11 cellular contexts compared by ENCODE assay signal in the genomic region with DNA sequence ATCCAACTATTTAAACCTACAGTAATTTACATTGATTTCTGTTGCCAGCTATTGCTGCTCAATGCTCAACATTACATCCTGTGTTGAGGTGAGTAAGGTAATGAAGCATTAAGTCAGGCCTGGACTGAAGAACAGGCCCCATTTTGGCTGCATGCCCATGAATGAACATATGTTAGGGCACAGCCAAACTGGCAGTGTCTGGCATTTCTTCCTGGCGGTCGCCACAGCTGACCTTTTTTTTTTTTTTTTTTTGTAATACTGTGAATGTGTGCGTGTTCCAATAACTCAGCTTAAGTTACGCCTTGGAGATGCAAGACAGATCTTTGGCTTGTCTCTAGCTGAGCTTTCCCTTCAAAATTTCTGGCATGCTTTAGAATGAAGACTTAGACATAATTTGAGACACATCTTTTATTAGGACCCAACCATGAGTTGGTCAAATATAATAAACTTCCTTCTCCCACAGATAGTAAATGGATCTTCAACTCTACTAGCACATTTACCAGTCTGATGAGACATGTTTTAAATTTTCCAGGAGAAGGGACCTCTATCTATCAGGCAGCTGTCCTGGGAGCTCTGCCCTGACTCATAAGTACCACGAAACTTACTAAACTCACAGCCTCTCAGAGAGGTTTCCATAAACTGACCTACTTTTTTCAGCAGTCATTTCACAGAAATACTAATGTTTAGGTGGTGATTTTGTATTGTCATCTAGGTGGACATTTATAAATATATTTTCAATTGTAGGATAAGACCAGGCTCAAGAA.
DNase-seq lines count a peak whose midpoint lies in the region; ATAC-seq and TF ChIP-seq lines count a peak whose summit lies in the region.
"Had no signal": no experiment of that assay in that cellular context is flagged by ENCODE, and none has a peak within 500 bp of the region (broad histone marks: within the 10 kb centered on the region; RNA-seq: fewer than 3 reads in every experiment).

No MANE protein-coding gene starts in this region.

- no peaks in the 10 kb centered on the region for H4K20me1 ChIP-seq in hepatocyte (ENCODE audit: insufficient read depth, poor library complexity, severe bottlenecking)

- H2AFZ ChIP-seq in hepatocyte = no peak overlapping the region

- no peaks in the 10 kb centered on the region for H3K79me2 ChIP-seq in hepatocyte

- peak; percentile 43 for DNase-seq in COR-L47 (lab: John Stamatoyannopoulos, UW)
- DNase-seq in HPDE6-E6E7 (ENCODE audit: extremely low spot score) = peak; percentile 50
- DNase-seq in hepatocyte (ENCODE audit: low spot score) = peak; percentile 22
- no peak for DNase-seq in NCI-H526 (lab: John Stamatoyannopoulos, UW)
- DNase-seq in KG1 (lab: John Stamatoyannopoulos, UW) = no peak
- DNase-seq in germinal center (ENCODE audit: low spot score) = no peak
- DNase-seq: activated CD4-positive, CD25-positive, alpha-beta regulatory T cell; esophagus squamous epithelium; naive B cell had no signal

- no peaks in the 10 kb centered on the region for H3K9me2 ChIP-seq in hepatocyte (replicated peaks; ENCODE audit: insufficient read depth)

- peak overlapping the region; percentile 2 for H3K27ac ChIP-seq in hepatocyte

- H3K9me3 ChIP-seq in hepatocyte (ENCODE audit: low read depth) = no peaks in the 10 kb centered on the region
- H3K9me3 ChIP-seq: esophagus squamous epithelium had no signal

- no peaks in the 10 kb centered on the region for H3K27me3 ChIP-seq in hepatocyte
- H3K27me3 ChIP-seq: esophagus squamous epithelium had no signal

- no peaks in the 10 kb centered on the region for H3K4me1 ChIP-seq in hepatocyte (ENCODE audit: insufficient read depth)

- no peaks in the 10 kb centered on the region for H3K36me3 ChIP-seq in hepatocyte (replicated peaks; ENCODE audit: insufficient read depth, low read depth)
- H3K36me3 ChIP-seq: esophagus squamous epithelium had no signal

- no peak overlapping the region for H3K4me3 ChIP-seq in hepatocyte
- H3K4me3 ChIP-seq: esophagus squamous epithelium had no signal

- WGBS in hepatocyte (ENCODE audit: low lambda C conversion rate, missing lambda C conversion rate) = 87% methylated on average over 5 of the region's 5 CpGs

- no peak overlapping the region for H3K4me2 ChIP-seq in hepatocyte

- no peak for TF ChIP-seq CTCF in hepatocyte (IDR thresholded peaks at IDR 0.05; ENCODE audit: poor library complexity)

- ATAC-seq in SK-N-SH treated with all-trans-retinoic acid at 6 μM for 48 hours (peak; percentile 95), HG03159 (IDR thresholded peaks at IDR 0.05; ENCODE audit: unreplicated experiment) (no peak)

TF ChIP-seq in SK-N-SH treated with all-trans-retinoic acid at 6 μM for 48 hours, 23 proteins besides CTCF, POLR2A, EP300 and RAD21:
- no peak for TF ChIP-seq ESRRG (CRISPR knock-in tag; IDR thresholded peaks at IDR 0.05)
- no peak for TF ChIP-seq BACH2 (CRISPR knock-in tag; IDR thresholded peaks at IDR 0.05; ENCODE audit: borderline replicate concordance)
- TF ChIP-seq ARNTL (CRISPR knock-in tag; IDR thresholded peaks at IDR 0.05; ENCODE audit: borderline replicate concordance, low read depth) = no peak
- TF ChIP-seq, protein P1, sequence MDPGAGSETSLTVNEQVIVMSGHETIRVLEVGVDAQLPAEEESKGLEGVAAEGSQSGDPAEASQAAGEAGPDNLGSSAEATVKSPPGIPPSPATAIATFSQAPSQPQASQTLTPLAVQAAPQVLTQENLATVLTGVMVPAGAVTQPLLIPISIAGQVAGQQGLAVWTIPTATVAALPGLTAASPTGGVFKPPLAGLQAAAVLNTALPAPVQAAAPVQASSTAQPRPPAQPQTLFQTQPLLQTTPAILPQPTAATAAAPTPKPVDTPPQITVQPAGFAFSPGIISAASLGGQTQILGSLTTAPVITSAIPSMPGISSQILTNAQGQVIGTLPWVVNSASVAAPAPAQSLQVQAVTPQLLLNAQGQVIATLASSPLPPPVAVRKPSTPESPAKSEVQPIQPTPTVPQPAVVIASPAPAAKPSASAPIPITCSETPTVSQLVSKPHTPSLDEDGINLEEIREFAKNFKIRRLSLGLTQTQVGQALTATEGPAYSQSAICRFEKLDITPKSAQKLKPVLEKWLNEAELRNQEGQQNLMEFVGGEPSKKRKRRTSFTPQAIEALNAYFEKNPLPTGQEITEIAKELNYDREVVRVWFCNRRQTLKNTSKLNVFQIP (CRISPR knock-in tag; IDR thresholded peaks at IDR 0.05; ENCODE audit: borderline replicate concordance, low read depth) = no peak
- TF ChIP-seq ZNF70 (CRISPR knock-in tag; IDR thresholded peaks at IDR 0.05) = no peak
- TF ChIP-seq, protein P2, sequence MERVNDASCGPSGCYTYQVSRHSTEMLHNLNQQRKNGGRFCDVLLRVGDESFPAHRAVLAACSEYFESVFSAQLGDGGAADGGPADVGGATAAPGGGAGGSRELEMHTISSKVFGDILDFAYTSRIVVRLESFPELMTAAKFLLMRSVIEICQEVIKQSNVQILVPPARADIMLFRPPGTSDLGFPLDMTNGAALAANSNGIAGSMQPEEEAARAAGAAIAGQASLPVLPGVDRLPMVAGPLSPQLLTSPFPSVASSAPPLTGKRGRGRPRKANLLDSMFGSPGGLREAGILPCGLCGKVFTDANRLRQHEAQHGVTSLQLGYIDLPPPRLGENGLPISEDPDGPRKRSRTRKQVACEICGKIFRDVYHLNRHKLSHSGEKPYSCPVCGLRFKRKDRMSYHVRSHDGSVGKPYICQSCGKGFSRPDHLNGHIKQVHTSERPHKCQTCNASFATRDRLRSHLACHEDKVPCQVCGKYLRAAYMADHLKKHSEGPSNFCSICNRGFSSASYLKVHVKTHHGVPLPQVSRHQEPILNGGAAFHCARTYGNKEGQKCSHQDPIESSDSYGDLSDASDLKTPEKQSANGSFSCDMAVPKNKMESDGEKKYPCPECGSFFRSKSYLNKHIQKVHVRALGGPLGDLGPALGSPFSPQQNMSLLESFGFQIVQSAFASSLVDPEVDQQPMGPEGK (CRISPR knock-in tag; IDR thresholded peaks at IDR 0.05; ENCODE audit: borderline replicate concordance) = no peak
- TF ChIP-seq TCF4 (CRISPR knock-in tag; IDR thresholded peaks at IDR 0.05; ENCODE audit: borderline replicate concordance) = no peak
- TF ChIP-seq ZNF565 (CRISPR knock-in tag; conservative IDR thresholded peaks at IDR 0.05; ENCODE audit: low read depth) = no peak
- no peak for TF ChIP-seq OSR1 (CRISPR knock-in tag; IDR thresholded peaks at IDR 0.05)
- no peak for TF ChIP-seq ZC3H10 (CRISPR knock-in tag; IDR thresholded peaks at IDR 0.05)
- no peak for TF ChIP-seq GLIS3 (CRISPR knock-in tag; IDR thresholded peaks at IDR 0.05)
- TF ChIP-seq, protein P3, sequence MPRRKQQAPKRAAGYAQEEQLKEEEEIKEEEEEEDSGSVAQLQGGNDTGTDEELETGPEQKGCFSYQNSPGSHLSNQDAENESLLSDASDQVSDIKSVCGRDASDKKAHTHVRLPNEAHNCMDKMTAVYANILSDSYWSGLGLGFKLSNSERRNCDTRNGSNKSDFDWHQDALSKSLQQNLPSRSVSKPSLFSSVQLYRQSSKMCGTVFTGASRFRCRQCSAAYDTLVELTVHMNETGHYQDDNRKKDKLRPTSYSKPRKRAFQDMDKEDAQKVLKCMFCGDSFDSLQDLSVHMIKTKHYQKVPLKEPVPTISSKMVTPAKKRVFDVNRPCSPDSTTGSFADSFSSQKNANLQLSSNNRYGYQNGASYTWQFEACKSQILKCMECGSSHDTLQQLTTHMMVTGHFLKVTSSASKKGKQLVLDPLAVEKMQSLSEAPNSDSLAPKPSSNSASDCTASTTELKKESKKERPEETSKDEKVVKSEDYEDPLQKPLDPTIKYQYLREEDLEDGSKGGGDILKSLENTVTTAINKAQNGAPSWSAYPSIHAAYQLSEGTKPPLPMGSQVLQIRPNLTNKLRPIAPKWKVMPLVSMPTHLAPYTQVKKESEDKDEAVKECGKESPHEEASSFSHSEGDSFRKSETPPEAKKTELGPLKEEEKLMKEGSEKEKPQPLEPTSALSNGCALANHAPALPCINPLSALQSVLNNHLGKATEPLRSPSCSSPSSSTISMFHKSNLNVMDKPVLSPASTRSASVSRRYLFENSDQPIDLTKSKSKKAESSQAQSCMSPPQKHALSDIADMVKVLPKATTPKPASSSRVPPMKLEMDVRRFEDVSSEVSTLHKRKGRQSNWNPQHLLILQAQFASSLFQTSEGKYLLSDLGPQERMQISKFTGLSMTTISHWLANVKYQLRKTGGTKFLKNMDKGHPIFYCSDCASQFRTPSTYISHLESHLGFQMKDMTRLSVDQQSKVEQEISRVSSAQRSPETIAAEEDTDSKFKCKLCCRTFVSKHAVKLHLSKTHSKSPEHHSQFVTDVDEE (CRISPR knock-in tag; IDR thresholded peaks at IDR 0.05) = no peak

Comparison
In these comparisons a context has a peak if more than half of its experiments do, and no peak if none do; other contexts are left out.
1. DNase-seq: peak in COR-L47 (single experiment), HPDE6-E6E7 (single experiment) and hepatocyte (single experiment); none in NCI-H526 (0 of 2), KG1 (single experiment) and germinal center (single experiment).